In genomic region chr7:73832806-73833205, GRCh38 we compare ENCODE assay signal across 1 cellular context.
TF ChIP-seq lines count a peak whose summit lies in the region.

No MANE protein-coding gene starts in this region.

TF ChIP-seq in K562, 482 proteins besides CTCF, POLR2A, EP300 and RAD21:
- 0 out of 2 replicates have a peak, but pooled peaks have one; percentile 35 for TF ChIP-seq ZNF384 (IDR thresholded peaks at IDR 0.05; ENCODE audit: low read depth, low read length)
- TF ChIP-seq CLOCK (CRISPR knock-in tag; IDR thresholded peaks at IDR 0.05; ENCODE audit: borderline replicate concordance) = no peak
TF ChIP-seq in K562: peak in this region for 1.
